Comparison of ENCODE assay signal across 15 cellular contexts in genomic region chr11:134030853-134031252, GRCh38. TPM values are rescaled to one million over a fixed set of nuclear protein-coding genes. Genes with fewer than 3 reads are reported as not detected.
A peak's percentile ranks its signal among the peaks of the same experiment; 100 is the strongest.
DNase-seq lines count a peak whose midpoint lies in the region; ATAC-seq and TF ChIP-seq lines count a peak whose summit lies in the region.
"Had no signal": no experiment of that assay in that cellular context is flagged by ENCODE, and none has a peak within 500 bp of the region (broad histone marks: within the 10 kb centered on the region; RNA-seq: fewer than 3 reads in every experiment).

No MANE protein-coding gene starts in this region.

- no peaks in the 10 kb centered on the region for H3K9me3 Mint-ChIP-seq in chondrocyte (ENCODE audit: low read depth)
- H3K9me3 Mint-ChIP-seq: activated T-helper 17 cell treated with anti-CD3 and anti-CD28 coated beads, Interleukin-2, amount 50 U/mL, for 72 hours had no signal

- no peak overlapping the region for H2AFZ ChIP-seq in SK-N-SH (ENCODE audit: low read depth)
- H2AFZ ChIP-seq in osteoblast (ENCODE audit: low read length) = no peak overlapping the region

- peak; percentile 33; the same call in 1 of the 2 replicates for TF ChIP-seq CTCF in SK-N-SH (IDR thresholded peaks at IDR 0.05)
- peak; percentile 32 for TF ChIP-seq CTCF in HFF-Myc (IDR thresholded peaks at IDR 0.05; ENCODE audit: low read depth, low read length, missing control alignments)
- TF ChIP-seq CTCF in chondrocyte (IDR thresholded peaks at IDR 0.05) = peak; percentile 53
- TF ChIP-seq CTCF in osteoblast (IDR thresholded peaks at IDR 0.05; ENCODE audit: extremely low read depth, low read depth, low read length) = peak; percentile 10
- TF ChIP-seq CTCF in esophagus muscularis mucosa (IDR thresholded peaks at IDR 0.05) = peak in 1 of 3 experiments; percentile 19
- TF ChIP-seq CTCF in vagina (IDR thresholded peaks at IDR 0.05) = no peak

- peaks cover 55% of the 10 kb centered on the region for H3K27me3 Mint-ChIP-seq in chondrocyte (ENCODE audit: low read depth)

- H3K4me1 ChIP-seq in SK-N-SH (ENCODE audit: control insufficient read depth in 1 of 2, insufficient read depth in 2 of 2, low read depth in 1 of 2, low read length in 1 of 2) (peaks cover 13 to 55% of the 10 kb centered on the region in 2 experiments), osteoblast (ENCODE audit: insufficient read depth, low read length) (peaks cover 3% of the 10 kb centered on the region), esophagus muscularis mucosa (peaks cover 25 to 38% (median 37%) of the 10 kb centered on the region in 4 donors), vagina (peaks cover 33% of the 10 kb centered on the region)

- TF ChIP-seq RAD21 in SK-N-SH (IDR thresholded peaks at IDR 0.05; ENCODE audit: low read length) = 0 out of 2 replicates have a peak, but pooled peaks have one; percentile 8

- WGBS in SK-N-SH (ENCODE audit: low lambda C conversion rate) = 69% methylated on average over 16 of the region's 16 CpGs
- 63% methylated on average over 16 of the region's 16 CpGs for WGBS in esophagus muscularis mucosa

- H3K9ac ChIP-seq in SK-N-SH = no peak overlapping the region

- H3K4me2 ChIP-seq in SK-N-SH (no peak overlapping the region), osteoblast (ENCODE audit: insufficient read depth, low read length) (no peak overlapping the region)

- intact Hi-C loops in esophagus muscularis mucosa (cut with DNase I) = loop anchor here (5.0 kb wide), 1 partner anchor 64 kb away; no protein-coding TSS in a partner anchor
- intact Hi-C loops in vagina (cut with DNase I) = no loop called here

- H3K36me3 Mint-ChIP-seq in chondrocyte (ENCODE audit: low read depth) = no peaks in the 10 kb centered on the region

- H3K9me3 ChIP-seq in SK-N-SH = no peaks in the 10 kb centered on the region
- no peaks in the 10 kb centered on the region for H3K9me3 ChIP-seq in osteoblast (ENCODE audit: low read depth, low read length)
- H3K9me3 ChIP-seq in esophagus muscularis mucosa = no peaks in the 10 kb centered on the region
- no peaks in the 10 kb centered on the region for H3K9me3 ChIP-seq in vagina

- H4K20me1 ChIP-seq in SK-N-SH (ENCODE audit: insufficient read depth) (no peaks in the 10 kb centered on the region), osteoblast (ENCODE audit: insufficient read depth, low read length) (no peaks in the 10 kb centered on the region)

- H3F3A ChIP-seq in SK-N-SH (replicated peaks; ENCODE audit: insufficient read depth) = peaks cover 5% of the 10 kb centered on the region

- H3K4me3 Mint-ChIP-seq in chondrocyte (ENCODE audit: unreplicated experiment) = no peak overlapping the region
- H3K4me3 Mint-ChIP-seq: activated T-helper 17 cell treated with anti-CD3 and anti-CD28 coated beads, Interleukin-2, amount 50 U/mL, for 72 hours had no signal

- H3K27ac ChIP-seq in SK-N-SH (ENCODE audit: low read depth in 2 of 2, low read length in 1 of 2) (no peak overlapping the region), osteoblast (ENCODE audit: low read depth, low read length) (no peak overlapping the region), esophagus muscularis mucosa (replicated peaks in 1 of 4) (no peak overlapping the region), vagina (no peak overlapping the region)

- H3K36me3 ChIP-seq in SK-N-SH (replicated peaks in 1 of 2; ENCODE audit: control insufficient read depth in 1 of 2, insufficient read depth in 2 of 2, low read length in 1 of 2) (no peaks in the 10 kb centered on the region), osteoblast (ENCODE audit: insufficient read depth, low read length) (no peaks in the 10 kb centered on the region), esophagus muscularis mucosa (no peaks in the 10 kb centered on the region), vagina (no peaks in the 10 kb centered on the region)

- POLR2A ChIA-PET in SK-N-SH (lab: Yijun Ruan, JAX) = no interaction called here

- DNase-seq in SK-N-SH = peak; percentile 56
- no peak for DNase-seq in HFF-Myc (ENCODE audit: extremely low read depth, low read depth)
- DNase-seq in chondrocyte (ENCODE audit: low spot score) = no peak
- no peak for DNase-seq in osteoblast (ENCODE audit: insufficient read length, low spot score, missing footprints)
- no peak for DNase-seq in esophagus muscularis mucosa (ENCODE audit: extremely low spot score)
- no peak for DNase-seq in HK-2 (ENCODE audit: unreplicated experiment)
- DNase-seq in vagina (ENCODE audit: extremely low spot score in 2 of 2) = no peak
- DNase-seq: ACHN; activated CD4-positive, alpha-beta T cell treated with anti-CD3 and anti-CD28 coated beads, Interleukin-2, amount 50 U/mL, for 4 hours; dorsolateral prefrontal cortex; KG1; NCI-H1694; NCI-H526 treated with DMSO at 0.1 percent for 48 hours had no signal

- H3K27me3 ChIP-seq in SK-N-SH (ENCODE audit: insufficient read depth) (peaks cover 4% of the 10 kb centered on the region; the same call in 1 of the 2 replicates), osteoblast (ENCODE audit: insufficient read depth, low read length) (peaks cover 41% of the 10 kb centered on the region), esophagus muscularis mucosa (no peaks in the 10 kb centered on the region), vagina (no peaks in the 10 kb centered on the region)
- H3K27me3 ChIP-seq: dorsolateral prefrontal cortex had no signal

- TF ChIP-seq EP300 in SK-N-SH (IDR thresholded peaks at IDR 0.05; ENCODE audit: borderline replicate concordance in 1 of 2, low read depth in 1 of 2, low read length in 1 of 2) (no peak), esophagus muscularis mucosa (IDR thresholded peaks at IDR 0.05) (no peak)

- H3K4me3 ChIP-seq in SK-N-SH (ENCODE audit: low read depth in 2 of 2, low read length in 1 of 2) = no peak overlapping the region
- H3K4me3 ChIP-seq in HFF-Myc (replicated peaks; ENCODE audit: low read depth, low read length) = no peak overlapping the region
- H3K4me3 ChIP-seq in osteoblast (ENCODE audit: insufficient read depth, low read length) = no peak overlapping the region
- H3K4me3 ChIP-seq in esophagus muscularis mucosa = no peak overlapping the region
- H3K4me3 ChIP-seq in vagina = no peak overlapping the region
- H3K4me3 ChIP-seq: dorsolateral prefrontal cortex had no signal

- ATAC-seq in SK-N-SH treated with all-trans-retinoic acid at 6 μM for 48 hours = no peak
- ATAC-seq: activated T-helper 17 cell treated with anti-CD3 and anti-CD28 coated beads, Interleukin-2, amount 50 U/mL, for 72 hours had no signal

- CTCF ChIA-PET in SK-N-SH (lab: Yijun Ruan, JAX) = interaction anchor here (1.0 to 2.9 kb wide), 7 partner anchors 17 to 109 kb away, joined by 3 to 13 read pairs (median 3); no protein-coding TSS in a partner anchor

- H3K9me2 ChIP-seq in SK-N-SH = no peaks in the 10 kb centered on the region

- TF ChIP-seq POLR2A in esophagus muscularis mucosa (IDR thresholded peaks at IDR 0.05; ENCODE audit: low read depth) (no peak), vagina (IDR thresholded peaks at IDR 0.05) (no peak)

- no peaks in the 10 kb centered on the region for H3K79me2 ChIP-seq in SK-N-SH (ENCODE audit: insufficient read depth)
- H3K79me2 ChIP-seq in osteoblast (ENCODE audit: insufficient read depth, low read length) = no peaks in the 10 kb centered on the region

- peaks cover 24% of the 10 kb centered on the region for H3K4me1 Mint-ChIP-seq in chondrocyte (ENCODE audit: low read depth)

- no peak overlapping the region for H3K27ac Mint-ChIP-seq in chondrocyte (ENCODE audit: unreplicated experiment)

TF ChIP-seq in SK-N-SH, 30 proteins besides CTCF, POLR2A, EP300 and RAD21 (continues in another document):
- TF ChIP-seq GATA2 (CRISPR knock-in tag; IDR thresholded peaks at IDR 0.05) (no peak), NRF1 (IDR thresholded peaks at IDR 0.05; ENCODE audit: low read depth, low read length) (no peak), ZBTB33 (IDR thresholded peaks at IDR 0.05; ENCODE audit: borderline replicate concordance, low read depth) (no peak), MEF2A (IDR thresholded peaks at IDR 0.05; ENCODE audit: borderline replicate concordance, low read depth) (no peak)

TF ChIP-seq in SK-N-SH treated with all-trans-retinoic acid at 6 μM for 48 hours, 23 proteins besides CTCF, POLR2A, EP300 and RAD21:
- TF ChIP-seq CSRNP3 (CRISPR knock-in tag; IDR thresholded peaks at IDR 0.05) = no peak
- no peak for TF ChIP-seq POU6F1 (CRISPR knock-in tag; IDR thresholded peaks at IDR 0.05; ENCODE audit: borderline replicate concordance, low read depth)
- TF ChIP-seq ZFP30 (CRISPR knock-in tag; IDR thresholded peaks at IDR 0.05) = no peak
- TF ChIP-seq TOX (CRISPR knock-in tag; IDR thresholded peaks at IDR 0.05; ENCODE audit: borderline replicate concordance) = no peak
- no peak for TF ChIP-seq ZNF8 (CRISPR knock-in tag; IDR thresholded peaks at IDR 0.05)
- no peak for TF ChIP-seq ZC3H10 (CRISPR knock-in tag; IDR thresholded peaks at IDR 0.05)
- no peak for TF ChIP-seq SNAI2 (CRISPR knock-in tag; IDR thresholded peaks at IDR 0.05)
TF ChIP-seq in SK-N-SH treated with all-trans-retinoic acid at 6 μM for 48 hours: peak in this region for 0.

RNA-seq across cellular contexts. Expression of gene JAM3, which starts 38.0 kb away (rescaled TPM):
- polyA plus RNA-seq in SK-N-SH (2012; rRNA removed) = 34.5 and 56.8 TPM in 2 replicates
- polyA plus RNA-seq in SK-N-SH (2012; cell fraction: cytosol; rRNA removed) = 36.2 and 42.6 TPM in 2 replicates
- 39.1 and 46.6 TPM in 2 replicates for polyA plus RNA-seq in SK-N-SH (2012; cell fraction: nucleus; rRNA removed)
- total RNA-seq in chondrocyte = 94.2 to 185 TPM (median 105 TPM) in 3 replicates
- total RNA-seq in osteoblast = 56.3 and 57.5 TPM in 2 replicates
- total RNA-seq in esophagus muscularis mucosa = 100 to 1,000 TPM in 2 of 4 donors, 10 to 100 TPM in 2; 84.2 to 122 (median 96.5) TPM
- total RNA-seq in vagina = 31.7 TPM

Comparison
In these comparisons a context has a peak if more than half of its experiments do, and no peak if none do; other contexts are left out.
1. CTCF ChIP-seq: peak in SK-N-SH (single experiment), HFF-Myc (single experiment), chondrocyte (single experiment) and osteoblast (single experiment); none in vagina (0 of 3).